Comparison of ENCODE assay signal across 13 cellular contexts in the genomic region with DNA sequence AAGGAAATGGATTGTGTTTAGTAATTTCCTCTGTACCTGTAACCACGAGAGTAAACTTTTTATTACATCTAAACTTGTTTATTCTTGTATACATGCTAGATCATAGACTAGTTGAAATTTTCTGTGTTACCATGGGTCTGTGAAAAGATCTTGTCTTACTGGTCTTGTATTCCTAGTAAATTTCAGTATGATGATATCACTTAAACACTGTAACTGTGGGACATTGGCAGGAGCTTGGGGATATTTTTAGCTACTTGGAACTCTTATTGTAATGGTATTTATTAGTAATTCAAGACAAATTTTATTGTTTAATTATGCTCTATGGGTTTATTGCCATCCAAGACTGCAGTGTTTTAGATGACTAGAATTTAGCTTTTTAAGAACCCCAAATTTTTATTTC. TPM values are rescaled to one million over a fixed set of nuclear protein-coding genes. Genes with fewer than 3 reads are reported as not detected.
DNase-seq lines count a peak whose midpoint lies in the region; ATAC-seq and TF ChIP-seq lines count a peak whose summit lies in the region.
"Had no signal": no experiment of that assay in that cellular context is flagged by ENCODE, and none has a peak within 500 bp of the region (broad histone marks: within the 10 kb centered on the region; RNA-seq: fewer than 3 reads in every experiment).

No MANE protein-coding gene starts in this region.

- DNase-seq in mammary epithelial cell = peak; percentile 33
- no peak for DNase-seq in MCF 10A (ENCODE audit: unreplicated experiment)
- DNase-seq in cardiac fibroblast (ENCODE audit: low read depth in 2 of 2) = peak; percentile 58 to 80
- peak; percentile 66 for DNase-seq in iris pigment epithelial cell (ENCODE audit: low read depth)
- no peak for DNase-seq in vagina (ENCODE audit: extremely low spot score in 2 of 2)
- DNase-seq in glomerular visceral epithelial cell (ENCODE audit: extremely low spot score) = no peak
- DNase-seq in Ammon's horn (ENCODE audit: low spot score) = no peak
- DNase-seq: activated CD4-positive, alpha-beta T cell treated with anti-CD3 and anti-CD28 coated beads for 48 hours; activated effector memory CD4-positive, alpha-beta T cell treated with anti-CD3 and anti-CD28 coated beads, Interleukin-2, amount 50 U/mL, for 16 hours; effector CD8-positive, alpha-beta T cell; NK-92 treated with Interleukin-12 subunit alpha and Interleukin-12 subunit beta, amount 100 ng/mL, for 24 hours had no signal

- BruUV-seq in mammary epithelial cell (replicated peaks; lab: Mats Ljungman, UMichigan) = no TSS peak
- no TSS peak for BruUV-seq in MCF 10A (replicated peaks; lab: Mats Ljungman, UMichigan)

- H3K9me3 ChIP-seq in mammary epithelial cell (replicated peaks; ENCODE audit: insufficient read depth, low read length) (no peaks in the 10 kb centered on the region), vagina (no peaks in the 10 kb centered on the region)
- H3K9me3 ChIP-seq: A549 had no signal

- H3K4me1 Mint-ChIP-seq in MCF 10A (ENCODE audit: insufficient read depth, unreplicated experiment) = peaks cover 31% of the 10 kb centered on the region

- H3K4me3 ChIP-seq in mammary epithelial cell (replicated peaks in 1 of 3; ENCODE audit: insufficient read depth in 1 of 3, low read depth in 2 of 3, low read length in 3 of 3) (no peak overlapping the region), cardiac fibroblast (replicated peaks in 1 of 2; ENCODE audit: low read depth in 2 of 2, low read length in 2 of 2) (no peak overlapping the region), vagina (no peak overlapping the region)
- H3K4me3 ChIP-seq: A549 had no signal

- intact Hi-C loops in mammary epithelial cell (cut with micrococcal nuclease) (no loop called here), MCF 10A (cut with micrococcal nuclease) (no loop called here), vagina (cut with DNase I) (no loop called here)

- no peak for ATAC-seq in HG03378 (IDR thresholded peaks at IDR 0.05; ENCODE audit: unreplicated experiment)
- ATAC-seq: A549 had no signal

- POLR2A ChIA-PET in MCF 10A (lab: Yijun Ruan, JAX) = interaction anchor here (1.5 kb wide), 1 partner anchor 53 kb away, joined by 3 read pairs; no protein-coding TSS in a partner anchor

- no peaks in the 10 kb centered on the region for H3K27me3 Mint-ChIP-seq in MCF 10A (ENCODE audit: insufficient read depth, unreplicated experiment)

- no peaks in the 10 kb centered on the region for H3K27me3 ChIP-seq in mammary epithelial cell (ENCODE audit: insufficient read depth, low read length)
- no peaks in the 10 kb centered on the region for H3K27me3 ChIP-seq in vagina

- H3K27ac ChIP-seq in mammary epithelial cell (ENCODE audit: insufficient read depth, low read depth, low read length) (no peak overlapping the region), vagina (peak overlapping the region; percentile 5)

- no peak for TF ChIP-seq POLR2A in vagina (IDR thresholded peaks at IDR 0.05)

- H3K4me3 Mint-ChIP-seq in MCF 10A (ENCODE audit: unreplicated experiment) = no peak overlapping the region

- H3K9me3 Mint-ChIP-seq in MCF 10A (ENCODE audit: unreplicated experiment) = no peaks in the 10 kb centered on the region

- no peak overlapping the region for H3K4me2 ChIP-seq in mammary epithelial cell (ENCODE audit: insufficient read depth, low read depth, low read length)
- H3K4me2 ChIP-seq: A549 had no signal

- no peaks in the 10 kb centered on the region for H4K20me1 ChIP-seq in mammary epithelial cell (ENCODE audit: insufficient read depth, low read length)

- H3K36me3 Mint-ChIP-seq in MCF 10A (ENCODE audit: insufficient read depth, unreplicated experiment) = peaks cover 9% of the 10 kb centered on the region

- CTCF ChIA-PET in mammary epithelial cell (lab: Charles Lee; ENCODE audit: low non-redundant PET) (no interaction called here), MCF 10A (lab: Yijun Ruan, JAX) (interaction anchor here (1.1 kb wide), 1 partner anchor 37 kb away, joined by 3 read pairs; no protein-coding TSS in a partner anchor)

- TF ChIP-seq CTCF in mammary epithelial cell (conservative IDR thresholded peaks at IDR 0.05 in 1 of 2, IDR thresholded peaks at IDR 0.05 in 1 of 2; ENCODE audit: extremely low read depth in 1 of 2, insufficient read depth in 1 of 2, low read depth in 1 of 2, low read length in 2 of 2) = no peak
- no peak for TF ChIP-seq CTCF in MCF 10A (IDR thresholded peaks at IDR 0.05; ENCODE audit: unreplicated experiment)
- no peak for TF ChIP-seq CTCF in cardiac fibroblast (IDR thresholded peaks at IDR 0.05; ENCODE audit: low read depth, low read length)
- no peak for TF ChIP-seq CTCF in vagina (IDR thresholded peaks at IDR 0.05)

- 8% methylated on average over 1 of the region's 1 CpG for WGBS in mammary epithelial cell (ENCODE audit: low coverage, missing lambda C conversion rate)

- no peak overlapping the region for H3K9ac ChIP-seq in mammary epithelial cell (ENCODE audit: insufficient read depth, low read length)

- peaks cover 22% of the 10 kb centered on the region for H3K4me1 ChIP-seq in mammary epithelial cell (ENCODE audit: insufficient read depth, low read length)
- peaks cover 42% of the 10 kb centered on the region for H3K4me1 ChIP-seq in vagina

- H3K27ac Mint-ChIP-seq in MCF 10A (ENCODE audit: low read depth, unreplicated experiment) = no peak overlapping the region

- H3K36me3 ChIP-seq in mammary epithelial cell (ENCODE audit: insufficient read depth, low read length) = peaks cover 2% of the 10 kb centered on the region
- H3K36me3 ChIP-seq in vagina = no peaks in the 10 kb centered on the region

- in situ Hi-C loops in mammary epithelial cell (cut with MboI; ENCODE audit: low sequenced_read_pairs in 2 of 2) = no loop called here

- dilution Hi-C loops in mammary epithelial cell (cut with HindIII; ENCODE audit: low sequenced_read_pairs) = no loop called here

- no peak overlapping the region for H2AFZ ChIP-seq in mammary epithelial cell (ENCODE audit: low read depth, low read length)

- peaks cover 53% of the 10 kb centered on the region for H3K79me2 ChIP-seq in mammary epithelial cell (ENCODE audit: insufficient read depth, low read length)

RNA-seq across cellular contexts. Expression of gene TULP4, which starts 25.9 kb away (rescaled TPM):
- total RNA-seq in mammary epithelial cell = 100 to 1,000 TPM in 1 of 2 donors, 10 to 100 TPM in 1; 81.8 to 152 TPM
- polyA plus RNA-seq in mammary epithelial cell = 19.7 TPM
- polyA minus RNA-seq in mammary epithelial cell = 85.5 TPM
- total RNA-seq in MCF 10A (2022) = 64.2 and 71.8 TPM in 2 replicates
- total RNA-seq in vagina = 79.8 TPM

Comparison
In these comparisons a context has a peak if more than half of its experiments do, and no peak if none do; other contexts are left out.
1. DNase-seq: peak in mammary epithelial cell (single experiment), cardiac fibroblast (2 of 2) and iris pigment epithelial cell (single experiment); none in MCF 10A (single experiment), vagina (0 of 2), glomerular visceral epithelial cell (single experiment) and Ammon's horn (single experiment).